Comparison of ENCODE assay signal across 8 cellular contexts in the genomic region with DNA sequence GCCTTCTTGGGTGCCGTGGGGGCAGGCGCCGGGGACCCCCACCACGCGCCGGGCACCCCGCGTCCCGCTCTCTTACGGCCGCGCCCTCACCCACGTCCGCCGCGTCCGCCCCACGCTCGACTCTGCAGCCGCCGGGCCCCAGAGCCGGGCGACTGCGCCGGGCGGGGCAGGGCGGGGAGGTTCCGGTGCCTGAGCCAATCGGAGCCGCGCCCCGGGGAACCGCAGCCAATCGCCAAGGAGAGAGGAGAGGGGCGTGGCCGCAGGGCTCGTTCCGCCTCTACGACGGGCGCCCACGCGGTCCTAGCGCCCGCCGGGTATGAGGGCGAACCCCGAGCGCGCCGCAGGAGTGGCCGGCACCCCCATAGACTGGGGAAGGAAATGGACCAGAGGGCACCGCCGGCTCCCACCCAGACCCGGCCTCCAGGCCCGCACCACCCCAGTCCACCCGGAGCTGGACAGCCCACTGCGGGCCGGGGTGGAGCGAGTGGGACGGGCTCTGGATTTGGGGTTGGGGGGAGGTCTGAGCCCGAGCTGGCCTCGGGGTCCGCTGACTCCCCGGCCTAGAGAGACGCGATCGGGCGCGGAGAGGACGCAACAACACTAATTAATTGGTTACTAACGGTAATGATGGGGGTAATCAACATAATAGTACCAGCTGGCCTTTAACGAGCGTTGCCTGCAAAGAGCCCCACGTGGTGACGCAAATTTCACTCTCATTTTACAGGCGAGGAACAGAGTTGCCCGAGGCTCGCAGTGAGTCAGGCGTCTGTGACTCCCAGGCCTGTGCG.
A peak's percentile ranks its signal among the peaks of the same experiment; 100 is the strongest.
DNase-seq lines count a peak whose midpoint lies in the region; ATAC-seq lines count a peak whose summit lies in the region.

A gene (minus strand): TSS at position 126 of the 788 bp plus-strand sequence. CDS start 183 bp downstream, outside the sequence.

- DNase-seq in AML-193 (lab: John Stamatoyannopoulos, UW), result peak; percentile 75 to 89
- DNase-seq in NCI-H446 (lab: John Stamatoyannopoulos, UW), result peak; percentile 82 to 95
- peak; percentile 97 for DNase-seq in activated CD4-positive, CD25-positive, alpha-beta regulatory T cell treated with anti-CD3 and anti-CD28 coated beads, Interleukin-2, amount 50 U/mL, for 72 hours
- peak; percentile 91 for DNase-seq in cerebellar cortex (ENCODE audit: low spot score)
- DNase-seq in kidney glomerular epithelial cell (lab: John Stamatoyannopoulos, UW), result peak; percentile 85
- DNase-seq in stimulated activated CD4-positive, alpha-beta T cell treated with anti-CD3 and anti-CD28 coated beads, Interleukin-15, amount 100 ng/mL, for 48 hours (ENCODE audit: low read depth in 2 of 2), result peak; percentile 91 to 94

- ATAC-seq in GM19043 (IDR thresholded peaks at IDR 0.05; ENCODE audit: low read depth, unreplicated experiment) (peak; percentile 72), HG03354 (IDR thresholded peaks at IDR 0.05; ENCODE audit: poor library complexity, severe bottlenecking, unreplicated experiment) (peak; percentile 83)

Comparison
In these comparisons a context has a peak if more than half of its experiments do, and no peak if none do; other contexts are left out.
1. Peak in every context shown above with its lines: DNase-seq and ATAC-seq.